ENCODE assay signal across 11 cellular contexts in the genomic region with DNA sequence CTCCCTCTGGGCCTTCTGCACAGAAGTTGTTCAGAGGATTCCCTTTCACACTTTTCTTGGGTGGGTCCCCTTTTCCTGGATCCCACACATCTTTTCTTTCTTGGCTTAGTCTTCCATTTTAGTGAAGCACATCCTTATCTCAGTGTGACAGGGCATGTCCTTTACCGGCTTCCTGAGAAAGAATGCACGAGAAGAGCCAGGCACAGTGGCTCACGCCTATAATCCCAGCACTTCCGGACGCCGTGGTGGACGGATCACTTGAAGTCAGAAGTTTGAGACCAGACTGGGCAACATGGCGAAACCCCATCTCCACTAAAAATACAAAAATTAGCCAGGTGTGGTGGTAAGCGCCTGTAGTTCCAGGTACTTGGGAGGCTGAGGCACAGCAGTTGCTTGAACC.
"Had no signal": no experiment of that assay in that cellular context is flagged by ENCODE, and none has a peak within 500 bp of the region (broad histone marks: within the 10 kb centered on the region; RNA-seq: fewer than 3 reads in every experiment).

No MANE protein-coding gene starts in this region.

- H3K27ac ChIP-seq: GM23248 had no signal

- ATAC-seq: GM23338, HCT116 had no signal

- H3K9me3 ChIP-seq: HAP-1 had no signal

- H2AFZ ChIP-seq: GM23248, GM23338 had no signal

- H3K4me3 Mint-ChIP-seq: GM23338, H9, HFFc6 had no signal

- H3K9ac ChIP-seq: GM23248 had no signal

- H3K36me3 ChIP-seq: HAP-1 had no signal

- H3K27ac Mint-ChIP-seq: GM23338, H9, HFFc6 had no signal

- H3K4me2 ChIP-seq: GM23338 had no signal

- H3K9me3 Mint-ChIP-seq: GM23338, H9, HFFc6 had no signal

- FAIRE-seq: H1, H54 had no signal

- H3K4me3 ChIP-seq: GM23248, GM23338, HAP-1 had no signal

- DNase-seq: GM23248, GOT3, H7, H9, HCEC 1CT, HFFc6 had no signal

- H3K4me1 ChIP-seq: HAP-1 had no signal
